In the genomic region with DNA sequence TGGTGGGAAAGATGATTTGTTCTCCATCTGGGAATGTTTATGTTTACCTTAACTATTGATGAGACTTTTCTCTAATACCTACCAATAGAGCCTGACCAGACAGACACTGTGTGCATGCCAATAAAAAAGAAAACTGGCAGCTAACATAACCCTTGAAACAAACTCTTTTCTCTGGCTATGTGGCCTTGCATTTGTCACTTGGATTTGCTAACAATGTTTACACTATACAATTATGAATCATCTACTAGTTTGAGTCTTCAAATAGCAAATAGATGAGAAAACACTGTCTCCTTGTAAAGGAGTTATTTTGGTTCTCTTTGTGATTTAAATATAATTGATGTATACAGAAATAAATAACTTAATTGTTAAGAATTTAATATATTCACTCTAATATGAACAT, we compare ENCODE assay signal across 18 cellular contexts.
DNase-seq lines count a peak whose midpoint lies in the region; FAIRE-seq and TF ChIP-seq lines count a peak whose summit lies in the region.
"Had no signal": no experiment of that assay in that cellular context is flagged by ENCODE, and none has a peak within 500 bp of the region (broad histone marks: within the 10 kb centered on the region; RNA-seq: fewer than 3 reads in every experiment).

No MANE protein-coding gene starts in this region.

- no peak overlapping the region for H3K23ac ChIP-seq in H9 (ENCODE audit: insufficient read length, low read depth, low read length)

- no peak overlapping the region for H2AFZ ChIP-seq in H9 (ENCODE audit: low read length)

- no peak overlapping the region for H2AK5ac ChIP-seq in H9 (ENCODE audit: insufficient read length, low read length)

- H4K91ac ChIP-seq in H9 (ENCODE audit: insufficient read length, low read depth, low read length) = no peak overlapping the region

- peaks cover 37 to 47% of the 10 kb centered on the region in 2 experiments for H3K4me1 Mint-ChIP-seq in H9

- no peak overlapping the region for H2BK120ac ChIP-seq in H9 (ENCODE audit: low read depth, low read length, poor library complexity, severe bottlenecking)

- H3K4me2 ChIP-seq in H9 (ENCODE audit: insufficient read depth, insufficient read length, low read length) = no peak overlapping the region

- H3K4me3 ChIP-seq in sigmoid colon = peak overlapping the region in 1 of 4 donors; percentile 2
- H3K4me3 ChIP-seq: cardiac muscle cell, spleen had no signal

- H3T11ph ChIP-seq in H9 (ENCODE audit: low read length) = no peak overlapping the region

- H3K36me3 Mint-ChIP-seq in H9 (ENCODE audit: insufficient read depth in 1 of 3, low read depth in 3 of 3) = peaks cover 3 to 4% (median 3%) of the 10 kb centered on the region in 3 experiments; a peak in 4 of 7 replicates

- no peak overlapping the region for H4K8ac ChIP-seq in H9 (replicated peaks; ENCODE audit: insufficient read length, low read depth, low read length)

- no peak overlapping the region for H2BK12ac ChIP-seq in H9 (ENCODE audit: insufficient read length, low read depth, low read length)

- peaks cover 1 to 4% of the 10 kb centered on the region in 2 experiments; a peak in 2 of 5 replicates for H3K9me3 Mint-ChIP-seq in H9

- H3K27ac ChIP-seq in sigmoid colon (peak overlapping the region in 3 of 4 donors; percentile 29 to 44 (median 37)), H9 (ENCODE audit: insufficient read length, low read depth, low read length) (no peak overlapping the region)
- H3K27ac ChIP-seq: cardiac muscle cell, RWPE1, spleen had no signal

- no peak for TF ChIP-seq EP300 in sigmoid colon (IDR thresholded peaks at IDR 0.05)

- H3K27me3 Mint-ChIP-seq in H9 (ENCODE audit: low read depth) = no peaks in the 10 kb centered on the region

- peaks cover 0 to 15% (median 5%) of the 10 kb centered on the region in 4 donors for H3K4me1 ChIP-seq in sigmoid colon
- no peaks in the 10 kb centered on the region; the same call in 1 of the 2 replicates for H3K4me1 ChIP-seq in H9 (ENCODE audit: insufficient read depth, low read length)
- H3K4me1 ChIP-seq: spleen had no signal

- no peaks in the 10 kb centered on the region for H3K23me2 ChIP-seq in H9 (ENCODE audit: insufficient read length, low read depth, low read length, poor library complexity, severe bottlenecking)

- no peaks in the 10 kb centered on the region for H3K79me1 ChIP-seq in H9 (ENCODE audit: insufficient read depth, low read depth, low read length, poor library complexity, severe bottlenecking)

- no peak overlapping the region for H2BK5ac ChIP-seq in H9 (ENCODE audit: insufficient read length, low read length)

- H3K9me3 ChIP-seq in sigmoid colon (no peaks in the 10 kb centered on the region), H9 (ENCODE audit: control insufficient read depth, low read depth, low read length) (no peaks in the 10 kb centered on the region)

- no peak overlapping the region for H3K56ac ChIP-seq in H9 (ENCODE audit: insufficient read length, low read depth, low read length)

- no peak overlapping the region for H2BK20ac ChIP-seq in H9 (ENCODE audit: low read depth, low read length, poor library complexity, severe bottlenecking)

- H3K27ac Mint-ChIP-seq in H9 = no peak overlapping the region

- H4K20me1 ChIP-seq in H9 (ENCODE audit: control insufficient read depth, insufficient read depth, insufficient read length) = no peaks in the 10 kb centered on the region

- peak; percentile 57 for FAIRE-seq in colon (lab: Jason Lieb, UNC)
- FAIRE-seq: GM12891, keratinocyte had no signal

- H3K36me3 ChIP-seq in sigmoid colon = no peaks in the 10 kb centered on the region
- H3K36me3 ChIP-seq: cardiac muscle cell, spleen had no signal

- TF ChIP-seq CTCF in sigmoid colon (IDR thresholded peaks at IDR 0.05) (no peak), H9 (conservative IDR thresholded peaks at IDR 0.05) (no peak)

- H4K5ac ChIP-seq in H9 (ENCODE audit: insufficient read length, low read depth, low read length) = no peak overlapping the region

- no peak overlapping the region for H3K9ac ChIP-seq in H9 (ENCODE audit: extremely low read depth, insufficient read length, low read length)

- DNase-seq in EL (peak; percentile 41), M059J (ENCODE audit: low read depth) (peak; percentile 75), sigmoid colon (no peak), SIG-M5 treated with dmso at 0.1 percent for 504 hours (lab: John Stamatoyannopoulos, UW; ENCODE audit: unreplicated experiment) (no peak), H9 (no peak), NCI-H748 (lab: John Stamatoyannopoulos, UW; ENCODE audit: unreplicated experiment) (no peak)
- DNase-seq in activated effector memory CD4-positive, alpha-beta T cell treated with Interleukin-2 at 50 U/mL for 16 hours = no peak
- DNase-seq: activated naive CD4-positive, alpha-beta T cell; effector CD8-positive, alpha-beta T cell; NCI-H2081; spleen; stimulated activated naive CD8-positive, alpha-beta T cell treated with anti-CD3 and anti-CD28 coated beads, Interleukin-15, Interleukin-2, amounts not matched to agents 100 U/mL and 50 U/mL, for 24 hours; T-helper 2 cell had no signal

- no peak overlapping the region for H3K18ac ChIP-seq in H9 (ENCODE audit: insufficient read length, low read depth, low read length)

- H3K27me3 ChIP-seq in sigmoid colon (no peaks in the 10 kb centered on the region), H9 (ENCODE audit: insufficient read depth, low read length) (no peaks in the 10 kb centered on the region)
- H3K27me3 ChIP-seq: cardiac muscle cell, spleen had no signal

- no peak overlapping the region for H3K4me3 Mint-ChIP-seq in H9

- intact Hi-C loops in sigmoid colon (cut with DNase I) = no loop called here

- no peak for TF ChIP-seq POLR2A in sigmoid colon (IDR thresholded peaks at IDR 0.05)

- no peak overlapping the region for H3K4ac ChIP-seq in H9 (ENCODE audit: low read depth, low read length)

- H3K14ac ChIP-seq in H9 (ENCODE audit: insufficient read depth, low read length) = no peak overlapping the region

- no peaks in the 10 kb centered on the region for H3K79me2 ChIP-seq in H9 (ENCODE audit: insufficient read depth, low read length)

- H2BK15ac ChIP-seq in H9 (ENCODE audit: low read depth, low read length) = no peak overlapping the region

Comparison
In these comparisons a context has a peak if more than half of its experiments do, and no peak if none do; other contexts are left out.
1. DNase-seq: peak in EL (single experiment) and M059J (single experiment); none in sigmoid colon (single experiment), SIG-M5 treated with dmso at 0.1 percent for 504 hours (single experiment), activated effector memory CD4-positive, alpha-beta T cell treated with Interleukin-2 at 50 U/mL for 16 hours (single experiment), H9 (single experiment) and NCI-H748 (single experiment).